ENCODE assay signal across 16 cellular contexts in the genomic region with DNA sequence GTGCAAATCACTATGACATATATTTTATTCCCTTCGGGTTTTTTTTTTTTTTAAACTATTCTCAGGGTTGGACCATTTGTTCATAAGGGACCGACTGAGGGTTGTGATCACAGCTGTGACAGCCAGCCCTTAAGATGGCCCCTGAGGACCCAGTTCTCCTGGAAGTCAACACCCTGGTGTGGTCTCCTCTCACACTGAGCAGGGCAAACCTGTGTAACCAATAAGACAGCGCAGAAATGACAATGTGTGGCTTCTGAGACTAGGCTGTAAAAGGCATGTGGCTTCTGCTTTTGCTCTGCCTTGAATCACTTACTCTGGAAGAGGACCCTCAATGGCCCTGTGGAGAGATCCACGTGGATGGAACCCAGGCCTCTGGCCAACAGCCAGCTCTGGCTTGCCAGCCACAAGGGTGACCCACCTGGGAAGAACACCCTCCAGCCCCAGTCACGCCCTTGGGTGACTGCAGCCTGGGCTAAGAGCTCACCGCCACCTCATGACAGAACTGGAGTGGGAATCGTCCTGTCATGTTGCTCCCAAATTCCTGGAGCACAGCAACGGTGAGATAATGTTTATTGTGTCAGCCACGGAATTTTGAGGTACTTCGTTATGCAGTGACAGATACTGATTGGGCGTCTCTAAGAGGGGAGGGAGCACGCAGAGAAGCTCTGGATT.
DNase-seq lines count a peak whose midpoint lies in the region; ATAC-seq and TF ChIP-seq lines count a peak whose summit lies in the region.
"Had no signal": no experiment of that assay in that cellular context is flagged by ENCODE, and none has a peak within 500 bp of the region (broad histone marks: within the 10 kb centered on the region; RNA-seq: fewer than 3 reads in every experiment).

No MANE protein-coding gene starts in this region.

- H3K23ac ChIP-seq in mesenchymal stem cell (ENCODE audit: low read length in 2 of 2): no peak overlapping the region

- TF ChIP-seq EP300 in upper lobe of left lung (IDR thresholded peaks at IDR 0.05): no peak

- DNase-seq in stimulated activated naive CD8-positive, alpha-beta T cell treated with anti-CD3 and anti-CD28 coated beads, Interleukin-15, amount 100 ng/mL, for 72 hours: no peak
- no peak for DNase-seq in stimulated activated naive CD8-positive, alpha-beta T cell treated with anti-CD3 and anti-CD28 coated beads, Interleukin-15, Interleukin-2, amounts not matched to agents 100 U/mL and 50 U/mL, for 24 hours
- DNase-seq in Right ventricle myocardium superior (peak; percentile 54), mesenchymal stem cell (no peak), upper lobe of left lung (no peak), left lung (no peak), NCI-H187 treated with DMSO at 0.1 percent for 48 hours (lab: John Stamatoyannopoulos, UW) (no peak)
- DNase-seq: activated gamma-delta T cell treated with Interleukin-2 at 50 U/mL for 16 hours; effector CD8-positive, alpha-beta T cell; GOT3; NCI-H1105 treated with DMSO at 0.1 percent for 48 hours; NCI-H446; stimulated activated CD4-positive, alpha-beta T cell treated with anti-CD3 and anti-CD28 coated beads, Interleukin-2, amount 100 ng/mL, for 24 hours; uterus had no signal

- no peak overlapping the region for H2AFZ ChIP-seq in mesenchymal stem cell (ENCODE audit: low read depth, low read length)

- no peak for TF ChIP-seq POLR2A in upper lobe of left lung (IDR thresholded peaks at IDR 0.05)

- H3K4me2 ChIP-seq in mesenchymal stem cell (ENCODE audit: low read length, poor library complexity, severe bottlenecking): no peak overlapping the region

- no peak overlapping the region for H2BK15ac ChIP-seq in mesenchymal stem cell (ENCODE audit: low read depth, poor library complexity, severe bottlenecking)

- H3K4me1 Mint-ChIP-seq in stimulated activated naive CD8-positive, alpha-beta T cell treated with anti-CD3 and anti-CD28 coated beads, Interleukin-15, amount 100 ng/mL, for 72 hours: peaks cover 42% of the 10 kb centered on the region

- peak overlapping the region in 1 of 2 experiments; percentile 40 for H2BK12ac ChIP-seq in mesenchymal stem cell (ENCODE audit: low read length in 2 of 2)

- no peak for TF ChIP-seq CTCF in upper lobe of left lung (IDR thresholded peaks at IDR 0.05)
- TF ChIP-seq CTCF in left lung (IDR thresholded peaks at IDR 0.05): no peak

- H3K4me3 ChIP-seq in mesenchymal stem cell (ENCODE audit: insufficient read depth in 1 of 2, low read depth in 1 of 2, low read length in 2 of 2): no peak overlapping the region
- H3K4me3 ChIP-seq in upper lobe of left lung: no peak overlapping the region
- no peak overlapping the region for H3K4me3 ChIP-seq in left lung
- H3K4me3 ChIP-seq: uterus had no signal

- H4K91ac ChIP-seq in mesenchymal stem cell (ENCODE audit: low read length): no peak overlapping the region

- no peak overlapping the region for H2AK5ac ChIP-seq in mesenchymal stem cell (ENCODE audit: low read length, severe bottlenecking)

- H3K4me1 ChIP-seq in mesenchymal stem cell (ENCODE audit: control insufficient read depth, insufficient read depth, low read depth, low read length) (peaks cover 34% of the 10 kb centered on the region), upper lobe of left lung (peaks cover 60 to 85% (median 73%) of the 10 kb centered on the region in 4 donors), left lung (peaks cover 0 to 99% of the 10 kb centered on the region in 2 donors)
- H3K4me1 ChIP-seq: uterus had no signal

- peak overlapping the region in 1 of 2 donors; percentile 75 for H3K27ac Mint-ChIP-seq in stimulated activated naive CD8-positive, alpha-beta T cell treated with anti-CD3 and anti-CD28 coated beads, Interleukin-15, amount 100 ng/mL, for 72 hours

- no peaks in the 10 kb centered on the region for H3K9me3 ChIP-seq in mesenchymal stem cell (ENCODE audit: control insufficient read depth, low read length)
- no peaks in the 10 kb centered on the region for H3K9me3 ChIP-seq in upper lobe of left lung
- H3K9me3 ChIP-seq in left lung: no peaks in the 10 kb centered on the region
- H3K9me3 ChIP-seq: uterus had no signal

- H2BK5ac ChIP-seq in mesenchymal stem cell (ENCODE audit: low read depth, low read length, poor library complexity, severe bottlenecking): no peak overlapping the region

- peaks cover 0 to 11% of the 10 kb centered on the region in 2 experiments for H3K36me3 ChIP-seq in mesenchymal stem cell (ENCODE audit: control insufficient read depth in 1 of 2, insufficient read depth in 2 of 2, low read depth in 1 of 2, low read length in 2 of 2)
- H3K36me3 ChIP-seq in upper lobe of left lung: peaks cover 0 to under 1% (median 0%) of the 10 kb centered on the region in 4 donors
- H3K36me3 ChIP-seq in left lung: peaks cover 0 to 7% of the 10 kb centered on the region in 2 donors
- H3K36me3 ChIP-seq: uterus had no signal

- ATAC-seq in stimulated activated naive CD8-positive, alpha-beta T cell treated with anti-CD3 and anti-CD28 coated beads, Interleukin-15, amount 100 ng/mL, for 72 hours: peak; percentile 24
- no peak for ATAC-seq in stimulated activated naive CD8-positive, alpha-beta T cell treated with anti-CD3 and anti-CD28 coated beads, Interleukin-15, Interleukin-2, amounts not matched to agents 100 U/mL and 50 U/mL, for 24 hours
- ATAC-seq in Right ventricle myocardium superior (ENCODE audit: poor library complexity) (peak; percentile 59), upper lobe of left lung (ENCODE audit: low FRiP score in 2 of 2) (no peak), left lung (no peak), GM21447 (IDR thresholded peaks at IDR 0.05; ENCODE audit: unreplicated experiment) (no peak)
- ATAC-seq: SK-N-SH treated with all-trans-retinoic acid at 6 μM for 48 hours had no signal

- peak overlapping the region in 1 of 2 experiments; percentile 42 for H3K18ac ChIP-seq in mesenchymal stem cell (ENCODE audit: low read depth in 1 of 2, low read length in 2 of 2)

- no peaks in the 10 kb centered on the region for H3K27me3 Mint-ChIP-seq in stimulated activated naive CD8-positive, alpha-beta T cell treated with anti-CD3 and anti-CD28 coated beads, Interleukin-15, amount 100 ng/mL, for 72 hours

- H3K4me3 Mint-ChIP-seq in stimulated activated naive CD8-positive, alpha-beta T cell treated with anti-CD3 and anti-CD28 coated beads, Interleukin-15, amount 100 ng/mL, for 72 hours: no peak overlapping the region

- H2BK120ac ChIP-seq in mesenchymal stem cell (ENCODE audit: low read depth, low read length): peak overlapping the region; percentile 8

- H3K27ac ChIP-seq in mesenchymal stem cell (ENCODE audit: low read length, poor library complexity, severe bottlenecking): no peak overlapping the region
- H3K27ac ChIP-seq in upper lobe of left lung: peak overlapping the region; percentile 37 to 81 (median 68)
- H3K27ac ChIP-seq in left lung: peak overlapping the region in 1 of 2 donors; percentile 80

- WGBS in mesenchymal stem cell: 78% methylated on average over 12 of the region's 12 CpGs
- WGBS in upper lobe of left lung, 2 donors: 81 to 85% methylated on average over 4 to 12 of the region's 12 CpGs

- intact Hi-C loops in Right ventricle myocardium superior (cut with DNase I) (no loop called here), left lung (cut with DNase I) (no loop called here)

- H3K14ac ChIP-seq in mesenchymal stem cell (ENCODE audit: low read length in 2 of 2): peak overlapping the region in 1 of 2 experiments; percentile 12

- H3K27me3 ChIP-seq in mesenchymal stem cell (ENCODE audit: control insufficient read depth in 1 of 2, insufficient read depth in 1 of 2, low read length in 2 of 2) (no peaks in the 10 kb centered on the region), upper lobe of left lung (no peaks in the 10 kb centered on the region), left lung (no peaks in the 10 kb centered on the region)
- H3K27me3 ChIP-seq: uterus had no signal

- H3K4ac ChIP-seq in mesenchymal stem cell (ENCODE audit: low read depth in 1 of 2, low read length in 2 of 2): peak overlapping the region in 1 of 2 experiments; percentile 24

- H3K79me1 ChIP-seq in mesenchymal stem cell (replicated peaks; ENCODE audit: low read length, poor library complexity, severe bottlenecking): peaks cover 18% of the 10 kb centered on the region

- H3K9ac ChIP-seq in mesenchymal stem cell (ENCODE audit: low read length): no peak overlapping the region

- H4K8ac ChIP-seq in mesenchymal stem cell (ENCODE audit: low read length): no peak overlapping the region

- no peaks in the 10 kb centered on the region for H3K9me3 Mint-ChIP-seq in stimulated activated naive CD8-positive, alpha-beta T cell treated with anti-CD3 and anti-CD28 coated beads, Interleukin-15, amount 100 ng/mL, for 72 hours

Comparison
In these comparisons a context has a peak if more than half of its experiments do, and no peak if none do; other contexts are left out.
1. ATAC-seq: peak in stimulated activated naive CD8-positive, alpha-beta T cell treated with anti-CD3 and anti-CD28 coated beads, Interleukin-15, amount 100 ng/mL, for 72 hours (single experiment) and Right ventricle myocardium superior (single experiment); none in stimulated activated naive CD8-positive, alpha-beta T cell treated with anti-CD3 and anti-CD28 coated beads, Interleukin-15, Interleukin-2, amounts not matched to agents 100 U/mL and 50 U/mL, for 24 hours (single experiment), upper lobe of left lung (0 of 2), left lung (single experiment) and GM21447 (single experiment).